8 cellular contexts compared by ENCODE assay signal in genomic region chr2:49971453-49971852, GRCh38.
"Had no signal": no experiment of that assay in that cellular context is flagged by ENCODE, and none has a peak within 500 bp of the region (broad histone marks: within the 10 kb centered on the region; RNA-seq: fewer than 3 reads in every experiment).

No MANE protein-coding gene starts in this region.

- H3K36me3 ChIP-seq: HAP-1 had no signal

- H3K27ac Mint-ChIP-seq: HFFc6 had no signal

- DNase-seq: GM23248, GOT3, H7, HFFc6, IMR-90 had no signal

- H3K9ac ChIP-seq: GM23248 had no signal

- H3K9me3 ChIP-seq: HAP-1 had no signal

- H3K4me3 Mint-ChIP-seq: HFFc6 had no signal

- H3K27ac ChIP-seq: GM23248 had no signal

- H3K4me3 ChIP-seq: GM23248, HAP-1, K562 had no signal

- FAIRE-seq: HTR-8/SVneo, K562 had no signal
